8 cellular contexts compared by ENCODE assay signal in the genomic region with DNA sequence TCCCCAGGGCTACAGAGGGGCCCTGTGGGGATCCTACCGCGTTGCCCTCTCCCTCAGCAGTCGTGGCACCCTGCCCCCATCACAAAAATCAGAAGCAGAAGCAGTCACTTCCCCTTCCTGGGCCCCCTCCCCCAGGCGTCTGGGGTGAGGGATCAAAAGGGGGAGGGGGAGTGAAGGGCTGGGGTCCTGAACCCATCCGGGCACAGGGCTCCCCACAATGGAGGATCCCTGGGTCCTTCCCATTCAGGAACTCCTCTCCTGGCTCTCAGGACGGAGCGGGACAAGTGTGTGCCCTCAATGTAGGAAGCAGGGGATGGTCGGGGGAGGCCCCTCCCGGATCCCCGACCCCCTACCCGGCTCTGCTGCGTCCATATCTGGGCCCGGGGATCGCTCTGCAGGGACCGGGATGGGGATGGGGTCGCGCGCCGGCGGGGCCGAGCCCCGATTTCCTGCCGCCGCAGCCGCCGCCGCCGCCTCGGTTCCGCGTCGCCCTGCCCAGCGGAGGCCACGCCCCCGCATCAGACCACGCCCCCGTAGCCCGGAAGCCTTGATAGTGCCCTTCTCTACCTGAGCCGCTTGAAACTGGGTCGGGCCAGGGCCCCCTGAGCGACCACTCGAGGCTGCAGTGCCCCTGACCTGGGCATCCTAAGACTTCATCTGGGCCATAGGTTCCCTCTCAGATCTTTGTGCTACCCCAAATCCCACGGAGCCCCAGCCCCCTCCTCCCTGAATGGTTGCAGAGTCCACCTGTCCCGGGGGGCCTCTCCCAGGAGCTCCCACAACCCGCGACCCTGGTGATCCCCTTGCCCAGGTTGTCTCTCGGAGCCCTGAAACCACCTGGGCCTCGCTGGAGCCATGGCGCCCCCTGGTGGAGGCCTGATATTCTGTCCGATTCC. TPM values are rescaled to one million over a fixed set of nuclear protein-coding genes. Genes with fewer than 3 reads are reported as not detected.
DNase-seq lines count a peak whose midpoint lies in the region; ATAC-seq and TF ChIP-seq lines count a peak whose summit lies in the region.

TSS of gene GMIP (minus strand) at position 500 of the 896 bp plus-strand sequence. CDS start at position 372, 128 bp downstream.

- POLR2A ChIA-PET in AG04449 (lab: Yijun Ruan, JAX), result interaction anchor here (0.9 kb wide), 1 partner anchor 111 kb away, joined by 4 read pairs; no protein-coding TSS in a partner anchor

- no peaks in the 10 kb centered on the region for H3K9me3 ChIP-seq in ectodermal cell (ENCODE audit: control insufficient read depth, low read length)

- TF ChIP-seq CTCF in AG04449 (IDR thresholded peaks at IDR 0.05; ENCODE audit: insufficient read depth, low read length, missing control alignments), result peak; percentile 79

- ATAC-seq in GM18861 (IDR thresholded peaks at IDR 0.05; ENCODE audit: unreplicated experiment) (peak; percentile 50), HG03103 (IDR thresholded peaks at IDR 0.05; ENCODE audit: low read depth, unreplicated experiment) (peak; percentile 43)

- H3K4me3 ChIP-seq in AG04449 (ENCODE audit: low read depth, low read length) (peak within 1 kb of the TSS; percentile 88), ectodermal cell (ENCODE audit: insufficient read depth, low read depth, low read length) (peak within 1 kb of the TSS; percentile 79)

- peaks cover 22% of the 10 kb centered on the region for H3K36me3 ChIP-seq in ectodermal cell (ENCODE audit: control insufficient read depth, insufficient read depth, low read length)

- peaks cover 9% of the 10 kb centered on the region for H3K4me1 ChIP-seq in ectodermal cell (ENCODE audit: control insufficient read depth, insufficient read depth, low read length)

- DNase-seq in AG04449 (ENCODE audit: low read depth, low spot score) (no peak), NCI-H748 treated with DMSO at 0.1 percent for 48 hours (lab: John Stamatoyannopoulos, UW) (peak; percentile 54), medulla oblongata (ENCODE audit: extremely low spot score) (peak; percentile 60)
- DNase-seq in activated CD4-positive, alpha-beta T cell treated with anti-CD3 and anti-CD28 coated beads, Interleukin-2, amount 50 U/mL, for 48 hours, result peak; percentile 90
- DNase-seq in stimulated activated CD8-positive, alpha-beta memory T cell treated with anti-CD3 and anti-CD28 coated beads, Interleukin-12 subunit alpha, Interleukin-12 subunit beta, amount 100 ng/mL, for 4 hours (ENCODE audit: low read depth), result peak; percentile 76

- WGBS in ectodermal cell, 2 experiments, result 1% methylated on average over 50 of the region's 50 CpGs

- peak within 1 kb of the TSS; percentile 69 for H3K27ac ChIP-seq in ectodermal cell (ENCODE audit: insufficient read depth, low read depth, low read length, poor library complexity, severe bottlenecking)

- peaks cover 9% of the 10 kb centered on the region for H3K27me3 ChIP-seq in ectodermal cell (ENCODE audit: control insufficient read depth, insufficient read depth, low read length, poor library complexity, severe bottlenecking)

- CTCF ChIA-PET in AG04449 (lab: Yijun Ruan, JAX), result interaction anchor here (0.6 to 8.0 kb wide), 27 partner anchors 9 to 140 kb away, joined by 3 to 279 read pairs (median 5); partner anchors contain the start of genes ATP13A1, CILP2, LPAR2 and NDUFA13

RNA-seq across cellular contexts. Expression of gene GMIP, which starts in this region (rescaled TPM):
- 17.1 TPM for polyA plus RNA-seq in ectodermal cell (2013, experiment 1 of 4)
- 12.2 TPM for polyA plus RNA-seq in ectodermal cell (2013, experiment 2 of 4)
- polyA plus RNA-seq in ectodermal cell (2013, experiment 3 of 4), result 10.1 TPM
- 15.5 TPM for polyA plus RNA-seq in ectodermal cell (2013, experiment 4 of 4)
